ENCODE assay signal across 11 cellular contexts in the genomic region with DNA sequence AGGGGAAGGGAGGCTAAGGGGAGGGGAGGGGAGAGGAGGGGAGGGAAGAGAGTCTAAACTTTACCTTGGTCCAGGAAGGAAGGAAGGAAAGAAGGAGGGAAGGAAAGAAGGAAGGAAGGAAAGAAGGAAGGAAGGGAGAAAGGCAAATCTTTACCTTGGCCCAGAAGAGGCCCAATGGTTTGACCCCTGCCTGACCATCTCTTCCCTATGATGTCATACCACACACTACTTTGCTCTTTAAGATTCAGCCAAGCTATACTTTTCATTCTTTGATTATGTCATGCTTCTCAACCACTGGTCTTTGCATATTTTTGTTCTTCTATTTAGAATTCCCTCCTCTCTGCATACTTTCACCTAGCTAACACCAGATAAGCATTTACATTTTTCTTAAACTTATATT.
"Had no signal": no experiment of that assay in that cellular context is flagged by ENCODE, and none has a peak within 500 bp of the region (broad histone marks: within the 10 kb centered on the region; RNA-seq: fewer than 3 reads in every experiment).

No MANE protein-coding gene starts in this region.

- H3K4me3 ChIP-seq: GM23248, GM23338, HAP-1 had no signal

- H3K4me2 ChIP-seq: GM23338 had no signal

- H3K27ac ChIP-seq: GM23248 had no signal

- ATAC-seq: GM23338, HCT116 had no signal

- H3K9me3 ChIP-seq: HAP-1 had no signal

- DNase-seq: GM23248, GOT3, H7, H9, HCEC 1CT, HFFc6 had no signal

- H3K36me3 ChIP-seq: HAP-1 had no signal

- H3K9ac ChIP-seq: GM23248 had no signal

- H2AFZ ChIP-seq: GM23248, GM23338 had no signal

- FAIRE-seq: H1, H54 had no signal
